ENCODE assay signal across 21 cellular contexts in genomic region chr19:43720936-43721335, GRCh38. TPM values are rescaled to one million over a fixed set of nuclear protein-coding genes. Genes with fewer than 3 reads are reported as not detected.
DNase-seq lines count a peak whose midpoint lies in the region; ATAC-seq lines count a peak whose summit lies in the region.
"Had no signal": no experiment of that assay in that cellular context is flagged by ENCODE, and none has a peak within 500 bp of the region (broad histone marks: within the 10 kb centered on the region; RNA-seq: fewer than 3 reads in every experiment).

No MANE protein-coding gene starts in this region.

- no peak overlapping the region for H3K27ac Mint-ChIP-seq in activated CD4-positive, alpha-beta T cell treated with anti-CD3 and anti-CD28 coated beads for 36 hours
- no peak overlapping the region for H3K27ac Mint-ChIP-seq in activated CD4-positive, alpha-beta T cell treated with anti-CD3 and anti-CD28 coated beads, Interleukin-2, amount 10 ng/mL, durations not matched to agents 7 days and 5 days
- peak overlapping the region; percentile 45 for H3K27ac Mint-ChIP-seq in activated T-helper 17 cell treated with anti-CD3 and anti-CD28 coated beads, Interleukin-2, amount 50 U/mL, for 72 hours
- H3K27ac Mint-ChIP-seq in effector memory CD8-positive, alpha-beta T cell = no peak overlapping the region

- no peaks in the 10 kb centered on the region for H3K27me3 ChIP-seq in neuronal stem cell (ENCODE audit: control insufficient read depth in 3 of 3, insufficient read depth in 3 of 3, low read depth in 1 of 3, low read length in 3 of 3)
- H3K27me3 ChIP-seq: BLaER1 treated with 17β-estradiol and CSF1 and Interleukin-3, amounts not matched to agents 10 nM and 100 nM; SJSA1 had no signal

- no peaks in the 10 kb centered on the region for H3K36me3 Mint-ChIP-seq in activated CD4-positive, alpha-beta T cell treated with anti-CD3 and anti-CD28 coated beads for 36 hours (ENCODE audit: low read depth)
- no peaks in the 10 kb centered on the region for H3K36me3 Mint-ChIP-seq in activated CD4-positive, alpha-beta T cell treated with anti-CD3 and anti-CD28 coated beads, Interleukin-2, amount 10 ng/mL, durations not matched to agents 7 days and 5 days (ENCODE audit: low read depth)
- no peaks in the 10 kb centered on the region for H3K36me3 Mint-ChIP-seq in activated T-helper 17 cell treated with anti-CD3 and anti-CD28 coated beads, Interleukin-2, amount 50 U/mL, for 72 hours (ENCODE audit: low read depth)
- H3K36me3 Mint-ChIP-seq in effector memory CD8-positive, alpha-beta T cell (ENCODE audit: insufficient read depth) = no peaks in the 10 kb centered on the region

- intact Hi-C loops in activated CD4-positive, alpha-beta T cell treated with anti-CD3 and anti-CD28 coated beads for 36 hours (cut with DNase I, micrococcal nuclease) = loop anchor here in 1 of 2 experiments (5.0 kb wide), 1 partner anchor 49 kb away; the partner anchor contains the start of gene PLAUR
- intact Hi-C loops in Right ventricle myocardium superior (cut with DNase I) = no loop called here

- no peaks in the 10 kb centered on the region for H3K36me3 ChIP-seq in neuronal stem cell (replicated peaks in 1 of 2; ENCODE audit: control insufficient read depth in 2 of 2, insufficient read depth in 2 of 2, low read length in 2 of 2)
- H3K36me3 ChIP-seq: BLaER1 treated with 17β-estradiol and CSF1 and Interleukin-3, amounts not matched to agents 10 nM and 100 nM; SJSA1 had no signal

- H3K4me2 ChIP-seq in neuronal stem cell (ENCODE audit: insufficient read depth, low read length, poor library complexity, severe bottlenecking) = no peak overlapping the region

- DNase-seq in activated CD4-positive, alpha-beta T cell treated with anti-CD3 and anti-CD28 coated beads for 36 hours = peak; percentile 32
- DNase-seq in activated CD4-positive, alpha-beta T cell treated with anti-CD3 and anti-CD28 coated beads, Interleukin-2, amount 10 ng/mL, durations not matched to agents 7 days and 5 days = no peak
- DNase-seq in GOT3 (lab: John Stamatoyannopoulos, UW) (peak; percentile 11), neuronal stem cell (ENCODE audit: low spot score) (no peak), Right ventricle myocardium superior (no peak)
- DNase-seq in stimulated activated naive CD4-positive, alpha-beta T cell (lab: John Stamatoyannopoulos, UW) = no peak
- DNase-seq in effector memory CD8-positive, alpha-beta T cell = no peak
- DNase-seq: DMS 273 treated with DMSO at 0.1 percent for 48 hours; IMR-90; Kasumi-1; NCI-H146; NCI-H2227 treated with DMSO at 0.1 percent for 48 hours; NCI-H526 treated with DMSO at 0.1 percent for 48 hours; NK-92 treated with Interleukin-12 subunit alpha and Interleukin-12 subunit beta, amount 100 ng/mL, for 24 hours; OCI-M1; RPMI8226 had no signal

- H3K4me1 Mint-ChIP-seq in activated CD4-positive, alpha-beta T cell treated with anti-CD3 and anti-CD28 coated beads for 36 hours = peaks cover 8% of the 10 kb centered on the region
- peaks cover 6% of the 10 kb centered on the region for H3K4me1 Mint-ChIP-seq in activated CD4-positive, alpha-beta T cell treated with anti-CD3 and anti-CD28 coated beads, Interleukin-2, amount 10 ng/mL, durations not matched to agents 7 days and 5 days
- H3K4me1 Mint-ChIP-seq in activated T-helper 17 cell treated with anti-CD3 and anti-CD28 coated beads, Interleukin-2, amount 50 U/mL, for 72 hours = no peaks in the 10 kb centered on the region
- H3K4me1 Mint-ChIP-seq in effector memory CD8-positive, alpha-beta T cell (ENCODE audit: low read depth in 2 of 2) = no peaks in the 10 kb centered on the region

- peak overlapping the region; percentile 45 for H2BK15ac ChIP-seq in neuronal stem cell (ENCODE audit: low read length)

- H3K4ac ChIP-seq in neuronal stem cell (ENCODE audit: low read length) = no peak overlapping the region

- H2BK12ac ChIP-seq in neuronal stem cell (ENCODE audit: low read length) = no peak overlapping the region

- CTCF ChIA-PET in activated CD4-positive, alpha-beta T cell treated with anti-CD3 and anti-CD28 coated beads for 36 hours (lab: Charles Lee) = interaction anchor here (0.6 to 1.7 kb wide), 4 partner anchors 25 to 59 kb away, joined by 3 to 7 read pairs (median 4); no protein-coding TSS in a partner anchor
- CTCF ChIA-PET in activated CD4-positive, alpha-beta T cell treated with anti-CD3 and anti-CD28 coated beads, Interleukin-2, amount 10 ng/mL, durations not matched to agents 7 days and 5 days (lab: Charles Lee) = interaction anchor here (0.6 to 1.4 kb wide), 3 partner anchors 10 to 577 kb away, joined by 3 to 4 read pairs (median 4); no protein-coding TSS in a partner anchor

- H3K9ac ChIP-seq in neuronal stem cell (ENCODE audit: low read depth, low read length, poor library complexity) = no peak overlapping the region

- WGBS in neuronal stem cell (ENCODE audit: extremely low coverage in 2 of 2, insufficient read length in 2 of 2, insufficient replicate concordance in 1 of 2), 2 donors = no CpG with 5 or more reads among the region's 10 CpGs

- no peak overlapping the region for H3K27ac ChIP-seq in neuronal stem cell (replicated peaks; ENCODE audit: low read length)
- H3K27ac ChIP-seq: 22Rv1, SJSA1 had no signal

- peak overlapping the region; percentile 48 for H2AK5ac ChIP-seq in neuronal stem cell (ENCODE audit: low read depth, low read length)

- no peaks in the 10 kb centered on the region for H3K79me1 ChIP-seq in neuronal stem cell (ENCODE audit: low read depth, low read length)

- H3K18ac ChIP-seq in neuronal stem cell (ENCODE audit: low read length) = no peak overlapping the region

- no peak overlapping the region for H3K4me3 Mint-ChIP-seq in activated CD4-positive, alpha-beta T cell treated with anti-CD3 and anti-CD28 coated beads for 36 hours
- no peak overlapping the region for H3K4me3 Mint-ChIP-seq in activated CD4-positive, alpha-beta T cell treated with anti-CD3 and anti-CD28 coated beads, Interleukin-2, amount 10 ng/mL, durations not matched to agents 7 days and 5 days
- H3K4me3 Mint-ChIP-seq in activated T-helper 17 cell treated with anti-CD3 and anti-CD28 coated beads, Interleukin-2, amount 50 U/mL, for 72 hours = no peak overlapping the region
- H3K4me3 Mint-ChIP-seq in effector memory CD8-positive, alpha-beta T cell = no peak overlapping the region

- H3K9me3 ChIP-seq in neuronal stem cell (replicated peaks in 1 of 2; ENCODE audit: control insufficient read depth in 2 of 2, insufficient read depth in 1 of 2, low read depth in 1 of 2, low read length in 2 of 2) = no peaks in the 10 kb centered on the region
- H3K9me3 ChIP-seq: BLaER1 treated with 17β-estradiol and CSF1 and Interleukin-3, amounts not matched to agents 10 nM and 100 nM; SJSA1 had no signal

- no peaks in the 10 kb centered on the region for H3K9me3 Mint-ChIP-seq in activated CD4-positive, alpha-beta T cell treated with anti-CD3 and anti-CD28 coated beads for 36 hours (ENCODE audit: low read depth)
- H3K9me3 Mint-ChIP-seq in activated CD4-positive, alpha-beta T cell treated with anti-CD3 and anti-CD28 coated beads, Interleukin-2, amount 10 ng/mL, durations not matched to agents 7 days and 5 days = no peaks in the 10 kb centered on the region
- H3K9me3 Mint-ChIP-seq in activated T-helper 17 cell treated with anti-CD3 and anti-CD28 coated beads, Interleukin-2, amount 50 U/mL, for 72 hours = no peaks in the 10 kb centered on the region
- no peaks in the 10 kb centered on the region for H3K9me3 Mint-ChIP-seq in effector memory CD8-positive, alpha-beta T cell

- peaks cover 0 to 7% of the 10 kb centered on the region in 2 donors for H3K4me1 ChIP-seq in neuronal stem cell (ENCODE audit: control insufficient read depth in 2 of 2, insufficient read depth in 1 of 2, low read depth in 1 of 2, low read length in 2 of 2)
- H3K4me1 ChIP-seq: SJSA1 had no signal

- H2BK120ac ChIP-seq in neuronal stem cell (ENCODE audit: low read depth, low read length) = no peak overlapping the region

- H3K14ac ChIP-seq in neuronal stem cell (ENCODE audit: low read length) = no peak overlapping the region

- H3K27me3 Mint-ChIP-seq in activated CD4-positive, alpha-beta T cell treated with anti-CD3 and anti-CD28 coated beads for 36 hours = no peaks in the 10 kb centered on the region
- no peaks in the 10 kb centered on the region for H3K27me3 Mint-ChIP-seq in activated CD4-positive, alpha-beta T cell treated with anti-CD3 and anti-CD28 coated beads, Interleukin-2, amount 10 ng/mL, durations not matched to agents 7 days and 5 days
- H3K27me3 Mint-ChIP-seq in activated T-helper 17 cell treated with anti-CD3 and anti-CD28 coated beads, Interleukin-2, amount 50 U/mL, for 72 hours = no peaks in the 10 kb centered on the region
- peaks cover 13 to 28% of the 10 kb centered on the region in 2 donors for H3K27me3 Mint-ChIP-seq in effector memory CD8-positive, alpha-beta T cell

- H2AFZ ChIP-seq in neuronal stem cell (ENCODE audit: low read length) = no peak overlapping the region

- H4K91ac ChIP-seq in neuronal stem cell (ENCODE audit: low read depth, low read length, poor library complexity) = no peak overlapping the region

- POLR2A ChIA-PET in activated CD4-positive, alpha-beta T cell treated with anti-CD3 and anti-CD28 coated beads for 36 hours (lab: Charles Lee) = no interaction called here
- POLR2A ChIA-PET in activated CD4-positive, alpha-beta T cell treated with anti-CD3 and anti-CD28 coated beads, Interleukin-2, amount 10 ng/mL, durations not matched to agents 7 days and 5 days (lab: Charles Lee) = no interaction called here

- H2BK5ac ChIP-seq in neuronal stem cell (ENCODE audit: low read length) = no peak overlapping the region

- peak overlapping the region; percentile 11 for H3K23ac ChIP-seq in neuronal stem cell (ENCODE audit: low read depth, low read length, poor library complexity)

- ATAC-seq in activated CD4-positive, alpha-beta T cell treated with anti-CD3 and anti-CD28 coated beads for 36 hours = peak; percentile 45
- no peak for ATAC-seq in activated T-helper 17 cell treated with anti-CD3 and anti-CD28 coated beads, Interleukin-2, amount 50 U/mL, for 72 hours (replicated peaks)
- ATAC-seq in effector memory CD8-positive, alpha-beta T cell (replicated peaks) = no peak
- no peak for ATAC-seq in Right ventricle myocardium superior (ENCODE audit: poor library complexity)

- H3K4me3 ChIP-seq in neuronal stem cell (ENCODE audit: low read length in 2 of 2) = no peak overlapping the region
- H3K4me3 ChIP-seq: BLaER1 treated with 17β-estradiol and CSF1 and Interleukin-3, amounts not matched to agents 10 nM and 100 nM; SJSA1 had no signal

- no peak overlapping the region for H4K8ac ChIP-seq in neuronal stem cell (ENCODE audit: low read depth, low read length)

RNA-seq across cellular contexts. Expression of gene IRGC, which starts 5.1 kb away (rescaled TPM):
- not detected for total RNA-seq in activated CD4-positive, alpha-beta T cell treated with anti-CD3 and anti-CD28 coated beads for 36 hours
- total RNA-seq in activated CD4-positive, alpha-beta T cell treated with anti-CD3 and anti-CD28 coated beads, Interleukin-2, amount 10 ng/mL, durations not matched to agents 7 days and 5 days = not detected
- total RNA-seq in activated T-helper 17 cell treated with anti-CD3 and anti-CD28 coated beads, Interleukin-2, amount 50 U/mL, for 72 hours = not detected
- not detected for polyA plus RNA-seq in neuronal stem cell (2013, experiment 1 of 2)
- not detected for polyA plus RNA-seq in neuronal stem cell (2013, experiment 2 of 2)
- not detected for total RNA-seq in Right ventricle myocardium superior
- total RNA-seq: Daoy, IMR-90, SJSA1 had no signal
- polyA plus RNA-seq: IMR-90 had no signal

RNA-seq across cellular contexts. Expression of gene SMG9, which starts 33.8 kb away (rescaled TPM):
- 10 to 100 TPM; 64.4 to 65.2 TPM for total RNA-seq in activated CD4-positive, alpha-beta T cell treated with anti-CD3 and anti-CD28 coated beads for 36 hours
- 10 to 100 TPM; 69.1 to 71.0 TPM for total RNA-seq in activated CD4-positive, alpha-beta T cell treated with anti-CD3 and anti-CD28 coated beads, Interleukin-2, amount 10 ng/mL, durations not matched to agents 7 days and 5 days
- total RNA-seq in activated T-helper 17 cell treated with anti-CD3 and anti-CD28 coated beads, Interleukin-2, amount 50 U/mL, for 72 hours = 100 to 1,000 TPM in 1 of 2 donors, 10 to 100 TPM in 1; 70.4 to 109 TPM
- polyA plus RNA-seq in neuronal stem cell (2013, experiment 1 of 2) = 21.9 TPM
- 20.9 TPM for polyA plus RNA-seq in neuronal stem cell (2013, experiment 2 of 2)
- 15.7 TPM for total RNA-seq in Right ventricle myocardium superior

RNA-seq across cellular contexts. Expression of gene PLAUR, which starts 51.0 kb away (rescaled TPM):
- 10 to 100 TPM; 15.6 to 17.7 TPM for total RNA-seq in activated CD4-positive, alpha-beta T cell treated with anti-CD3 and anti-CD28 coated beads for 36 hours
- 10 to 100 TPM; 10.3 TPM for total RNA-seq in activated CD4-positive, alpha-beta T cell treated with anti-CD3 and anti-CD28 coated beads, Interleukin-2, amount 10 ng/mL, durations not matched to agents 7 days and 5 days
- total RNA-seq in activated T-helper 17 cell treated with anti-CD3 and anti-CD28 coated beads, Interleukin-2, amount 50 U/mL, for 72 hours = 10 to 100 TPM; 11.2 to 52.5 TPM
- polyA plus RNA-seq in neuronal stem cell (2013, experiment 1 of 2) = 22.9 TPM
- 24.0 TPM for polyA plus RNA-seq in neuronal stem cell (2013, experiment 2 of 2)
- 3.4 TPM for total RNA-seq in Right ventricle myocardium superior

RNA-seq across cellular contexts. Expression of gene KCNN4, which starts 59.8 kb away (rescaled TPM):
- 100 to 1,000 TPM; 103 to 110 TPM for total RNA-seq in activated CD4-positive, alpha-beta T cell treated with anti-CD3 and anti-CD28 coated beads for 36 hours
- 10 to 100 TPM; 31.9 to 34.5 TPM for total RNA-seq in activated CD4-positive, alpha-beta T cell treated with anti-CD3 and anti-CD28 coated beads, Interleukin-2, amount 10 ng/mL, durations not matched to agents 7 days and 5 days
- total RNA-seq in activated T-helper 17 cell treated with anti-CD3 and anti-CD28 coated beads, Interleukin-2, amount 50 U/mL, for 72 hours = 100 to 1,000 TPM; 116 to 385 TPM
- polyA plus RNA-seq in neuronal stem cell (2013, experiment 1 of 2) = 0.20 TPM
- 0.11 TPM for polyA plus RNA-seq in neuronal stem cell (2013, experiment 2 of 2)
- total RNA-seq in Right ventricle myocardium superior = 0.19 TPM

Comparison
In these comparisons a context has a peak if more than half of its experiments do, and no peak if none do; other contexts are left out.
1. DNase-seq: peak in activated CD4-positive, alpha-beta T cell treated with anti-CD3 and anti-CD28 coated beads for 36 hours (single experiment) and GOT3 (single experiment); none in activated CD4-positive, alpha-beta T cell treated with anti-CD3 and anti-CD28 coated beads, Interleukin-2, amount 10 ng/mL, durations not matched to agents 7 days and 5 days (single experiment), neuronal stem cell (single experiment), stimulated activated naive CD4-positive, alpha-beta T cell (0 of 6), effector memory CD8-positive, alpha-beta T cell (0 of 3) and Right ventricle myocardium superior (single experiment).